In the genomic region with DNA sequence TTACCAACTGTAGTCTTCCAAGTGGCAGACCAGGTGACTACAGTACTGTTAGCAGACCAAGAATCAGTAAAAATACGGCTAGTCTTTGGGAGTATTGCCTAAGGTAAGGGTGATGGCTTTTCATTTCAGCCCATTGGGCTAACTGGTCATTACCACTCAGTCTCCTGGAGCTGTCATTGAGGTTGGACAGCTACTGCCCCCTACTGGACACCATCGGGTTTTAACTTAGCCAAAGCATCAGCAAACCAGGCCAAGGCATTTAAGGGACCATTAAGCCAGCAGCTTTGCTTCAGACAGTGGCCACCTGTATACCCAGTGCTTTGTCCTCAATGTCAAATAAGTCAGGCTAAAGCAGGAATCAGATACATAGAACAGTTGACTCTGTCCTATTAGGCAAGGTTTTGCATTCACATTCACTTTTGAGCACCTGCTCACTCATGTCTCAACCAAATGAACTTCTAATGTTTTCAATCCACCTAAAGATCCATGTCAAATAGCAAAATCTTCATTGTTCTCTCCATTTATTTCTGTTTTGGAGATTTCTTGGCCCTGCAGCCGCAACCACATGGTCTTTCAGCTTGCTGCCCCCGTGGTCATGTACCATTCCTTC, we compare ENCODE assay signal across 8 cellular contexts.
DNase-seq lines count a peak whose midpoint lies in the region; ATAC-seq lines count a peak whose summit lies in the region.

No MANE protein-coding gene starts in this region.

- ATAC-seq in HG02840 (IDR thresholded peaks at IDR 0.05; ENCODE audit: low FRiP score, unreplicated experiment) (peak; percentile 65), sciatic nerve (peak; percentile 49)

- intact Hi-C loops in cardiac septum (cut with DNase I) = loop anchor here (2.0 kb wide), 1 partner anchor 187 kb away; no protein-coding TSS in a partner anchor
- intact Hi-C loops in sciatic nerve (cut with DNase I) = no loop called here

- DNase-seq in NCI-H2196 (lab: John Stamatoyannopoulos, UW; ENCODE audit: unreplicated experiment) (peak; percentile 15), NCI-H2196 treated with DMSO at 0.1 percent for 48 hours (lab: John Stamatoyannopoulos, UW; ENCODE audit: unreplicated experiment) (no peak), OCI-M1 (lab: John Stamatoyannopoulos, UW) (peak; percentile 82), cardiac septum (ENCODE audit: low spot score) (peak; percentile 72), sciatic nerve (ENCODE audit: low spot score) (no peak), RKO (ENCODE audit: low spot score) (no peak)
- peak; percentile 24 for DNase-seq in activated effector memory CD4-positive, alpha-beta T cell treated with Interleukin-2 at 50 U/mL for 16 hours

Comparison
In these comparisons a context has a peak if more than half of its experiments do, and no peak if none do; other contexts are left out.
1. DNase-seq: peak in NCI-H2196 (single experiment), OCI-M1 (single experiment), activated effector memory CD4-positive, alpha-beta T cell treated with Interleukin-2 at 50 U/mL for 16 hours (single experiment) and cardiac septum (single experiment); none in NCI-H2196 treated with DMSO at 0.1 percent for 48 hours (single experiment), sciatic nerve (single experiment) and RKO (single experiment).